ENCODE assay signal across 8 cellular contexts in genomic region chr2:24122356-24123211, GRCh38. TPM values are rescaled to one million over a fixed set of nuclear protein-coding genes. Genes with fewer than 3 reads are reported as not detected.
A peak's percentile ranks its signal among the peaks of the same experiment; 100 is the strongest.
DNase-seq lines count a peak whose midpoint lies in the region; ATAC-seq and TF ChIP-seq lines count a peak whose summit lies in the region.

No MANE protein-coding gene starts in this region.

- H3K27me3 ChIP-seq in RWPE2 (ENCODE audit: insufficient read depth, poor library complexity, severe bottlenecking) (no peaks in the 10 kb centered on the region), esophagus squamous epithelium (no peaks in the 10 kb centered on the region)

- intact Hi-C loops in esophagus squamous epithelium (cut with DNase I): no loop called here

- H3K36me3 ChIP-seq in RWPE2 (ENCODE audit: low read depth): no peaks in the 10 kb centered on the region
- H3K36me3 ChIP-seq in esophagus squamous epithelium: no peaks in the 10 kb centered on the region

- no peaks in the 10 kb centered on the region for H3K9me3 ChIP-seq in RWPE2 (ENCODE audit: severe bottlenecking)
- no peaks in the 10 kb centered on the region for H3K9me3 ChIP-seq in esophagus squamous epithelium

- H3K4me1 ChIP-seq in RWPE2 (ENCODE audit: insufficient read depth, poor library complexity, severe bottlenecking): peaks cover 10% of the 10 kb centered on the region
- peaks cover 0 to 32% (median 14%) of the 10 kb centered on the region in 3 donors for H3K4me1 ChIP-seq in esophagus squamous epithelium

- TF ChIP-seq CTCF in RWPE2 (IDR thresholded peaks at IDR 0.05; ENCODE audit: poor library complexity, severe bottlenecking): no peak
- TF ChIP-seq CTCF in esophagus squamous epithelium (IDR thresholded peaks at IDR 0.05): no peak
- TF ChIP-seq CTCF in progenitor cell of endocrine pancreas (IDR thresholded peaks at IDR 0.05; ENCODE audit: unreplicated experiment): no peak

- H3K36me3 Mint-ChIP-seq in progenitor cell of endocrine pancreas (ENCODE audit: insufficient read depth): peaks cover 5% of the 10 kb centered on the region

- DNase-seq in NCI-H82 (lab: John Stamatoyannopoulos, UW): peak; percentile 18
- no peak for DNase-seq in NCI-H82 treated with DMSO at 0.1 percent for 48 hours (lab: John Stamatoyannopoulos, UW; ENCODE audit: unreplicated experiment)
- DNase-seq in RWPE2 (ENCODE audit: low spot score): no peak
- no peak for DNase-seq in esophagus squamous epithelium (lab: John Stamatoyannopoulos, UW)
- DNase-seq in progenitor cell of endocrine pancreas (ENCODE audit: low spot score, unreplicated experiment): no peak
- DNase-seq in NOMO-1 (lab: John Stamatoyannopoulos, UW; ENCODE audit: unreplicated experiment in 2 of 2): no peak
- DNase-seq in NCI-H226: no peak
- no peak for DNase-seq in HT-29 (ENCODE audit: low spot score)

- 11 to 15% methylated on average over 9 to 12 of the region's 16 CpGs for WGBS in esophagus squamous epithelium, 2 donors

- no peaks in the 10 kb centered on the region for H3K9me3 Mint-ChIP-seq in progenitor cell of endocrine pancreas (ENCODE audit: low read depth)

- H3K27me3 Mint-ChIP-seq in progenitor cell of endocrine pancreas: no peaks in the 10 kb centered on the region

- H3K27ac ChIP-seq in RWPE2 (ENCODE audit: poor library complexity, severe bottlenecking): peak overlapping the region; percentile 62
- peak overlapping the region; percentile 86 to 95 (median 92) for H3K27ac ChIP-seq in esophagus squamous epithelium

- peak overlapping the region; percentile 91 for H3K27ac Mint-ChIP-seq in progenitor cell of endocrine pancreas

- peak overlapping the region; percentile 82 for H3K4me3 Mint-ChIP-seq in progenitor cell of endocrine pancreas (ENCODE audit: low read depth)

- H3K4me3 ChIP-seq in RWPE2 (ENCODE audit: severe bottlenecking) (peak overlapping the region; percentile 97), esophagus squamous epithelium (peak overlapping the region; percentile 67 to 90 (median 82))

- ATAC-seq in RWPE2 (ENCODE audit: low read depth): no peak; the same call in 2 of the 3 replicates

- peaks cover 11% of the 10 kb centered on the region for H3K4me1 Mint-ChIP-seq in progenitor cell of endocrine pancreas (ENCODE audit: low read depth)

- TF ChIP-seq POLR2A in esophagus squamous epithelium (IDR thresholded peaks at IDR 0.05): no peak

RNA-seq across cellular contexts. Expression of gene PFN4, which starts 0.6 kb away (rescaled TPM):
- total RNA-seq in esophagus squamous epithelium (not detected), progenitor cell of endocrine pancreas (0.55 and 1.1 TPM in 2 replicates)
- not detected in 2 replicates for total RNA-seq in HT-29 (2014; rRNA removed; shearing (Covaris generic))

RNA-seq across cellular contexts. Expression of gene FAM228B, which starts 0.7 kb away (rescaled TPM):
- total RNA-seq in esophagus squamous epithelium: 10 to 100 TPM in 2 of 4 donors, 1 to 10 TPM in 1, under 1 TPM in 1; 0.87 to 16.4 (median 8.4) TPM
- 25.4 and 27.5 TPM in 2 replicates for total RNA-seq in progenitor cell of endocrine pancreas
- 0.76 and 4.5 TPM in 2 replicates for total RNA-seq in HT-29 (2014; rRNA removed; shearing (Covaris generic))

RNA-seq across cellular contexts. Expression of gene TP53I3, which starts 38.0 kb away (rescaled TPM):
- total RNA-seq in esophagus squamous epithelium (100 to 1,000 TPM in 1 of 4 donors, 10 to 100 TPM in 3; 69.5 to 129 (median 84.7) TPM), progenitor cell of endocrine pancreas (64.4 and 67.8 TPM in 2 replicates)
- 28.7 and 28.9 TPM in 2 replicates for total RNA-seq in HT-29 (2014; rRNA removed; shearing (Covaris generic))

RNA-seq across cellular contexts. Expression of gene SF3B6, which starts 46.5 kb away (rescaled TPM):
- total RNA-seq in esophagus squamous epithelium: 100 to 1,000 TPM in 3 of 4 donors, 10 to 100 TPM in 1; 91.3 to 150 (median 125) TPM
- total RNA-seq in progenitor cell of endocrine pancreas: 93.3 and 101 TPM in 2 replicates
- total RNA-seq in HT-29 (2014; rRNA removed; shearing (Covaris generic)): 112 and 128 TPM in 2 replicates

RNA-seq across cellular contexts. Expression of gene FAM228A, which starts 52.3 kb away (rescaled TPM):
- total RNA-seq in esophagus squamous epithelium (under 1 TPM in 2 of 4 donors, not detected in 2; 0.19 TPM), progenitor cell of endocrine pancreas (0.31 and 0.80 TPM in 2 replicates)
- not detected in 2 replicates for total RNA-seq in HT-29 (2014; rRNA removed; shearing (Covaris generic))
